In the genomic region with DNA sequence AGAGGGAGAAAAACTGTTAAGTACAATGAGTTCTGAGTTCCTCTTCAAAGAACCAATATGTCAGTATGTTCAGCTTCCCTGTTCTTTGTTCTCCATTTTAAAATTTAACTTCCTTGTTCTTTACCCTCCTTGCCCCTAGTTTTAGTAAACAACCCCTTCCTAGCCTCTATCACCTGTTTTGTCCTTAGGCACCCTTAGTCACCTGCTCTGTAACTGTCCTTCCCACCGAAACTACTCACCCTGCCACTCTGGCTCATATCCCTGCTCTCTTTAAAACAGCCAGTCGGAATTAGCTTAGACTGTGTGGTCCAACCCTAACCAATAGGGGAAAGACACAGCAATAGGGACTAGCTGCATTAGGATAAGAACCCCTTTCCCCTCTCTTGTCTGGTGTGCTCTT, we compare ENCODE assay signal across 1 cellular context.
TF ChIP-seq lines count a peak whose summit lies in the region.

No MANE protein-coding gene starts in this region.

TF ChIP-seq in WTC11, 78 proteins besides CTCF, POLR2A, EP300 and RAD21 (continued from another document):
- TF ChIP-seq, protein P1, sequence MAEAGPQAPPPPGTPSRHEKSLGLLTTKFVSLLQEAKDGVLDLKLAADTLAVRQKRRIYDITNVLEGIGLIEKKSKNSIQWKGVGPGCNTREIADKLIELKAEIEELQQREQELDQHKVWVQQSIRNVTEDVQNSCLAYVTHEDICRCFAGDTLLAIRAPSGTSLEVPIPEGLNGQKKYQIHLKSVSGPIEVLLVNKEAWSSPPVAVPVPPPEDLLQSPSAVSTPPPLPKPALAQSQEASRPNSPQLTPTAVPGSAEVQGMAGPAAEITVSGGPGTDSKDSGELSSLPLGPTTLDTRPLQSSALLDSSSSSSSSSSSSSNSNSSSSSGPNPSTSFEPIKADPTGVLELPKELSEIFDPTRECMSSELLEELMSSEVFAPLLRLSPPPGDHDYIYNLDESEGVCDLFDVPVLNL (CRISPR knock-in tag; IDR thresholded peaks at IDR 0.05; ENCODE audit: borderline replicate concordance, low read depth) = no peak
- TF ChIP-seq ZNF263 (CRISPR knock-in tag; IDR thresholded peaks at IDR 0.05; ENCODE audit: low read depth) (no peak), FOXP4 (CRISPR knock-in tag; IDR thresholded peaks at IDR 0.05) (no peak), ZNF396 (CRISPR knock-in tag; IDR thresholded peaks at IDR 0.05; ENCODE audit: borderline replicate concordance) (no peak), CDX4 (CRISPR knock-in tag; IDR thresholded peaks at IDR 0.05; ENCODE audit: borderline replicate concordance) (no peak)
- TF ChIP-seq, protein P2, sequence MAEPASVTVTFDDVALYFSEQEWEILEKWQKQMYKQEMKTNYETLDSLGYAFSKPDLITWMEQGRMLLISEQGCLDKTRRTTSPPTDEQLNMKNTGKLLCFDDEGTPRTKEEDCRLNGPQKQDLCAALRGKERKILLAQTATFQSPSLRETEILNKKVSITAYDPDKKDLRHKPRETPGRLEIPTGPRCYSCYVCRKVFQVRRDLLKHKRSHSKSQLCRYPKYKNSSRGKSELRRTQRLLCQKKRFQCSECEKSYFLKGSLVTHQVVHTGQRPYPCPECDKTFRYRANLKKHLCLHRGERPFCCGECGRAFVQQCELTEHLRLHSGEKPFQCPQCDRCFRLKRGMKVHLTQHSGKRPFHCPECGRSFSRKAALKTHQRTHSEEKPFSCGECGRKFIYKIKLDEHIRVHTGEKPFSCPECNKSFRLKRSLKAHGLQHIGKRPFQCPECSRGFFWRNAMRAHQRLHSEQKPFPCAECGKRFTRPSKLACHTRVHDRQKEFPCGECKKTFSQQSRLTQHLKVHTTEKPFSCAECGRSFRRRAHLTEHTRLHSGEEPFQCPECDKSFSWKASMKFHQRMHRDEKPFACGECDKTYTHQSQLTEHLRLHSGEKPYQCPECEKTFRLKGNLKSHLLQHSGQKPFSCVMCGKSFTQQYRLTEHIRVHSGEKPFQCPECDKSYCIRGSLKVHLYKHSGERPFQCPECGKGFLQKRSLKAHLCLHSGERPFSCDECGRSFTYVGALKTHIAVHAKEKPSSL (CRISPR knock-in tag; conservative IDR thresholded peaks at IDR 0.05) = no peak
- TF ChIP-seq, protein P3, sequence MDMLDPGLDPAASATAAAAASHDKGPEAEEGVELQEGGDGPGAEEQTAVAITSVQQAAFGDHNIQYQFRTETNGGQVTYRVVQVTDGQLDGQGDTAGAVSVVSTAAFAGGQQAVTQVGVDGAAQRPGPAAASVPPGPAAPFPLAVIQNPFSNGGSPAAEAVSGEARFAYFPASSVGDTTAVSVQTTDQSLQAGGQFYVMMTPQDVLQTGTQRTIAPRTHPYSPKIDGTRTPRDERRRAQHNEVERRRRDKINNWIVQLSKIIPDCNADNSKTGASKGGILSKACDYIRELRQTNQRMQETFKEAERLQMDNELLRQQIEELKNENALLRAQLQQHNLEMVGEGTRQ (CRISPR knock-in tag; IDR thresholded peaks at IDR 0.05) = no peak
